Comparison of ENCODE assay signal across 11 cellular contexts in the genomic region with DNA sequence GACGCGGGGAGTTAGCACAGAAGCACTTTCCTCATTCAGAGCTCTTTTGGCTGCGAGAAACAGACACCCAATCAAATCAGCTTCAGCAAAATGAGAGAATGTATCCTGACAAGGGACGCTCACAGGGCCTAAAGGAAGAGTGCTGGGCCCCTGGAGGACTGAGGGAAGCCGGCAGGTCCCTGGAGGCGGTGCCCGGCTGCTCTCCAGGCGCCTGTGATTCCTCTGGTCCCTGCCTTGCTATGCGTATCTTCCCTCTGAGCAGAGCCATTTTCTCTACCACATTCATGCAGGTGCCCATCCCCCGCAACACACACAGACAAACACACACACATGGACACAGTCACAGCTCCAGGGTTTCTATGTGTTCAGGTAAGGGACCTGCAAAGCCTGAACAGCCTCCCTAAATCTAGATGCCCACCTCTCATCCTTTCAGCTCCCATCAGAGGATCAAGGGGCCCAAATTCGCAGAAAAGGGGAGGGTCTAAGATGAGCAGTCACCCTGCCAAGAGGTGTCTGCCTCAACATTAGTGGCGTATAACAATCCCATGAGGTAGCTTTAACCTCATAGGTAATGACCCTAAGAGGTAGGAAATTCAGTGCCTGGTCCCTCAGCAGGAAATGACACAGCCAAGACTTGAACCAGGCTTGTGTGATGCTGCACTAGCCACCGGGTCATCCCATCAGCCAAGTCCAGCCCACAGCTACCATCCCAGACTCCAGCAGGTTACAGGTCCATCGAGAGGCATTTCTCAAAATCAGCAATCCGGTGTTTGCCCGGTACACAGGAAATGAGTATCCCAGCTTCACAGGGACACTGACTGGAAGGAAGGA. TPM values are rescaled to one million over a fixed set of nuclear protein-coding genes. Genes with fewer than 3 reads are reported as not detected.
DNase-seq lines count a peak whose midpoint lies in the region; ATAC-seq lines count a peak whose summit lies in the region.
"Had no signal": no experiment of that assay in that cellular context is flagged by ENCODE, and none has a peak within 500 bp of the region (broad histone marks: within the 10 kb centered on the region; RNA-seq: fewer than 3 reads in every experiment).

No MANE protein-coding gene starts in this region.

- peak overlapping the region; percentile 47 for H3K56ac ChIP-seq in mesendoderm (ENCODE audit: low read length)

- H3K4me1 ChIP-seq in Karpas-422 (ENCODE audit: low read length) (peaks cover 78% of the 10 kb centered on the region), mesendoderm (ENCODE audit: control insufficient read depth, low read depth, low read length) (peaks cover 6% of the 10 kb centered on the region)
- no peaks in the 10 kb centered on the region for H3K4me1 ChIP-seq in CD4-positive, alpha-beta memory T cell (ENCODE audit: insufficient read depth, low read length)

- in situ Hi-C loops in ACHN (cut with HindIII; ENCODE audit: low pct_ligation_motif_present, low pct_unique_long_range_greater_than_20kb, low sequenced_read_pairs): no loop called here

- H3K4me2 ChIP-seq in Karpas-422 (ENCODE audit: low read depth, low read length, poor library complexity, severe bottlenecking) (peak overlapping the region; percentile 80), mesendoderm (ENCODE audit: low read length) (no peak overlapping the region)

- no peak overlapping the region for H2AK5ac ChIP-seq in mesendoderm (ENCODE audit: low read length)

- peaks cover 0 to 7% of the 10 kb centered on the region in 2 donors for H3K36me3 Mint-ChIP-seq in CD4-positive, alpha-beta memory T cell

- no peak overlapping the region for H3K4ac ChIP-seq in mesendoderm (ENCODE audit: low read depth, low read length)

- H3K4me3 ChIP-seq in Karpas-422 (ENCODE audit: low read length): peak overlapping the region; percentile 59
- no peak overlapping the region for H3K4me3 ChIP-seq in mesendoderm (ENCODE audit: low read length)
- no peak overlapping the region for H3K4me3 ChIP-seq in CD4-positive, alpha-beta memory T cell (ENCODE audit: low read length in 2 of 2)
- H3K4me3 ChIP-seq: thoracic aorta had no signal

- H3K79me2 ChIP-seq in Karpas-422 (ENCODE audit: low read length) (0 out of 2 replicates have a peak, but pooled peaks cover 8% of the 10 kb centered on the region), mesendoderm (ENCODE audit: control insufficient read depth, insufficient read depth, low read length) (no peaks in the 10 kb centered on the region)

- H2AFZ ChIP-seq in Karpas-422 (ENCODE audit: low read length): no peak overlapping the region

- H2BK120ac ChIP-seq in mesendoderm (ENCODE audit: low read depth, low read length): no peak overlapping the region

- ATAC-seq in GM18861 (IDR thresholded peaks at IDR 0.05; ENCODE audit: unreplicated experiment) (peak; percentile 4), HG02571 (IDR thresholded peaks at IDR 0.05; ENCODE audit: unreplicated experiment) (peak; percentile 5)

- H3K27ac Mint-ChIP-seq in CD4-positive, alpha-beta memory T cell: no peak overlapping the region
- H3K27ac Mint-ChIP-seq: progenitor cell of endocrine pancreas had no signal

- no peaks in the 10 kb centered on the region for H3K27me3 Mint-ChIP-seq in CD4-positive, alpha-beta memory T cell
- H3K27me3 Mint-ChIP-seq: progenitor cell of endocrine pancreas had no signal

- no peak overlapping the region for H2BK15ac ChIP-seq in mesendoderm (replicated peaks; ENCODE audit: low read depth)

- H3K4me1 Mint-ChIP-seq in CD4-positive, alpha-beta memory T cell: peaks cover 0 to 1% (median 0%) of the 10 kb centered on the region in 4 donors

- peak overlapping the region; percentile 75 for H3K9ac ChIP-seq in Karpas-422 (ENCODE audit: low read length)
- no peak overlapping the region for H3K9ac ChIP-seq in mesendoderm (ENCODE audit: low read length)

- no peak overlapping the region for H3K4me3 Mint-ChIP-seq in CD4-positive, alpha-beta memory T cell

- H2BK5ac ChIP-seq in mesendoderm (ENCODE audit: low read length): peak overlapping the region; percentile 49

- no peaks in the 10 kb centered on the region for H3K9me3 Mint-ChIP-seq in CD4-positive, alpha-beta memory T cell

- no peaks in the 10 kb centered on the region for H3K27me3 ChIP-seq in Karpas-422 (ENCODE audit: low read length)
- H3K27me3 ChIP-seq in mesendoderm (ENCODE audit: insufficient read depth, low read length, poor library complexity): no peaks in the 10 kb centered on the region
- no peaks in the 10 kb centered on the region for H3K27me3 ChIP-seq in CD4-positive, alpha-beta memory T cell (ENCODE audit: insufficient read depth, low read length)

- no peaks in the 10 kb centered on the region for H3K9me2 ChIP-seq in Karpas-422 (replicated peaks; ENCODE audit: insufficient read depth, low read length)

- H3K27ac ChIP-seq in Karpas-422 (ENCODE audit: low read length) (peak overlapping the region; percentile 99), mesendoderm (ENCODE audit: low read depth, low read length) (no peak overlapping the region)
- no peak overlapping the region for H3K27ac ChIP-seq in CD4-positive, alpha-beta memory T cell (ENCODE audit: low read depth, low read length)
- H3K27ac ChIP-seq: thoracic aorta had no signal

- no peak overlapping the region for H4K5ac ChIP-seq in mesendoderm (ENCODE audit: low read length)

- H3K9me3 ChIP-seq in Karpas-422 (ENCODE audit: low read length): no peaks in the 10 kb centered on the region
- H3K9me3 ChIP-seq in CD4-positive, alpha-beta memory T cell (ENCODE audit: control insufficient read depth in 1 of 2, low read length in 2 of 2): no peaks in the 10 kb centered on the region
- H3K9me3 ChIP-seq: thoracic aorta had no signal

- intact Hi-C loops in CD4-positive, alpha-beta memory T cell (cut with micrococcal nuclease): no loop called here

- H4K8ac ChIP-seq in mesendoderm (ENCODE audit: low read depth, low read length): no peak overlapping the region

- H3K23ac ChIP-seq in mesendoderm (ENCODE audit: low read length): no peak overlapping the region

- CTCF ChIA-PET in CD4-positive, alpha-beta memory T cell (lab: Charles Lee; ENCODE audit: partially characterized antibody): no interaction called here

- no CpG with 5 or more reads among the region's 16 CpGs for WGBS in mesendoderm (ENCODE audit: extremely low coverage, insufficient coverage, low lambda C conversion rate)

- H4K20me1 ChIP-seq in Karpas-422 (ENCODE audit: insufficient read depth, low read depth, low read length): no peaks in the 10 kb centered on the region

- POLR2A ChIA-PET in CD4-positive, alpha-beta memory T cell (lab: Charles Lee; ENCODE audit: partially characterized antibody): no interaction called here

- no peak overlapping the region for H3K18ac ChIP-seq in mesendoderm (ENCODE audit: low read length)

- DNase-seq in Karpas-422 (peak; percentile 88), mesendoderm (peak; percentile 51), glomerular visceral epithelial cell (ENCODE audit: extremely low spot score) (no peak), midbrain (lab: John Stamatoyannopoulos, UW) (no peak), ACHN (no peak)
- DNase-seq in CD4-positive, alpha-beta memory T cell: no peak
- DNase-seq: NCI-H1092 had no signal

- peaks cover 14% of the 10 kb centered on the region for H3K36me3 ChIP-seq in Karpas-422 (ENCODE audit: insufficient read depth, low read length)
- H3K36me3 ChIP-seq in mesendoderm (ENCODE audit: control insufficient read depth, insufficient read depth, low read length): no peaks in the 10 kb centered on the region
- H3K36me3 ChIP-seq in CD4-positive, alpha-beta memory T cell (ENCODE audit: insufficient read depth, low read length): no peaks in the 10 kb centered on the region
- H3K36me3 ChIP-seq: thoracic aorta had no signal

- no peaks in the 10 kb centered on the region for H3K79me1 ChIP-seq in mesendoderm (ENCODE audit: low read length)

RNA-seq across cellular contexts. Expression of a gene that starts 29.0 kb away (rescaled TPM):
- 37.8 and 74.2 TPM in 2 replicates for total RNA-seq in Karpas-422 (2014; rRNA removed; shearing (Covaris generic); ENCODE audit: low replicate concordance)
- 0.59 TPM for polyA plus RNA-seq in mesendoderm (2013, experiment 1 of 2)
- 0.81 TPM for polyA plus RNA-seq in mesendoderm (2013, experiment 2 of 2)
- total RNA-seq in CD4-positive, alpha-beta memory T cell: 1 to 10 TPM; 1.2 to 1.7 TPM
- under 1 TPM; 0.25 to 0.57 TPM for polyA plus RNA-seq in CD4-positive, alpha-beta memory T cell

RNA-seq across cellular contexts. Expression of a gene that starts 59.1 kb away (rescaled TPM):
- 17.0 and 28.3 TPM in 2 replicates for total RNA-seq in Karpas-422 (2014; rRNA removed; shearing (Covaris generic); ENCODE audit: low replicate concordance)
- polyA plus RNA-seq in mesendoderm (2013, experiment 1 of 2): 16.8 TPM
- 18.5 TPM for polyA plus RNA-seq in mesendoderm (2013, experiment 2 of 2)
- total RNA-seq in CD4-positive, alpha-beta memory T cell: 10 to 100 TPM; 21.1 to 22.6 TPM
- 1 to 10 TPM; 4.8 to 5.9 TPM for polyA plus RNA-seq in CD4-positive, alpha-beta memory T cell

Comparison
In these comparisons a context has a peak if more than half of its experiments do, and no peak if none do; other contexts are left out.
1. DNase-seq: peak in Karpas-422 (single experiment) and mesendoderm (single experiment); none in glomerular visceral epithelial cell (single experiment), midbrain (single experiment), ACHN (single experiment) and CD4-positive, alpha-beta memory T cell (0 of 5).
2. RNA of a gene that starts 29.0 kb away (total RNA-seq): 37.8 to 74.2 TPM in Karpas-422; 1.2 to 1.7 TPM in CD4-positive, alpha-beta memory T cell; every median in the first group is over 10 times any median in the second.